Comparison of ENCODE assay signal across 10 cellular contexts in genomic region chr7:16739863-16740622, GRCh38. TPM values are rescaled to one million over a fixed set of nuclear protein-coding genes. Genes with fewer than 3 reads are reported as not detected.
A peak's percentile ranks its signal among the peaks of the same experiment; 100 is the strongest.
DNase-seq lines count a peak whose midpoint lies in the region; ATAC-seq, FAIRE-seq and TF ChIP-seq lines count a peak whose summit lies in the region.
"Had no signal": no experiment of that assay in that cellular context is flagged by ENCODE, and none has a peak within 500 bp of the region (broad histone marks: within the 10 kb centered on the region; RNA-seq: fewer than 3 reads in every experiment).

No MANE protein-coding gene starts in this region.

- H3K4me1 ChIP-seq in A673 (ENCODE audit: insufficient read depth, low read length, poor library complexity, severe bottlenecking) (peaks cover 17% of the 10 kb centered on the region), K562 (replicated peaks in 1 of 2; ENCODE audit: control insufficient read depth in 2 of 2, insufficient read depth in 2 of 2, low read length in 2 of 2) (peaks cover 31 to 47% of the 10 kb centered on the region in 2 experiments)

- TF ChIP-seq POLR2A in K562 (conservative IDR thresholded peaks at IDR 0.05): no peak

- H3K27ac ChIP-seq in A673 (ENCODE audit: low read depth, low read length, poor library complexity, severe bottlenecking): no peak overlapping the region
- H3K27ac ChIP-seq in K562 (ENCODE audit: extremely low read depth, low read depth, low read length): peak overlapping the region; percentile 77
- H3K27ac ChIP-seq: neutrophil, PC-9 had no signal

- POLR2A ChIA-PET in A673 (lab: Charles Lee; ENCODE audit: low non-redundant PET): interaction anchor here (0.6 kb wide), 1 partner anchor 318 kb away, joined by 5 read pairs; no protein-coding TSS in a partner anchor
- POLR2A ChIA-PET in K562 (lab: Yijun Ruan, JAX): interaction anchor here (0.8 to 1.0 kb wide), 3 partner anchors 15 to 58 kb away, joined by 3 read pairs; no protein-coding TSS in a partner anchor

- H3K4me3 ChIP-seq in A673 (ENCODE audit: low read depth, low read length, poor library complexity, severe bottlenecking) (no peak overlapping the region), K562 (no peak overlapping the region)
- H3K4me3 ChIP-seq: PC-9 had no signal

- no peaks in the 10 kb centered on the region for H4K20me1 ChIP-seq in K562 (replicated peaks; ENCODE audit: control insufficient read depth, insufficient read depth, low read length)

- no peak for TF ChIP-seq CTCF in A673 (conservative IDR thresholded peaks at IDR 0.05; ENCODE audit: low read depth, low read length)
- no peak for TF ChIP-seq CTCF in K562 (IDR thresholded peaks at IDR 0.05 in 2 of 3, conservative IDR thresholded peaks at IDR 0.05 in 1 of 3; ENCODE audit: insufficient read depth in 2 of 3, low read depth in 1 of 3, low read length in 3 of 3)
- no peak for TF ChIP-seq CTCF in GM10266 (IDR thresholded peaks at IDR 0.05; ENCODE audit: control insufficient read depth, insufficient read depth, low read depth, missing control alignments)

- no peaks in the 10 kb centered on the region for H3K9me1 ChIP-seq in K562 (ENCODE audit: control insufficient read depth, insufficient read depth, low read length)

- H3K79me2 ChIP-seq in K562 (ENCODE audit: control insufficient read depth, insufficient read depth, low read length): no peaks in the 10 kb centered on the region

- BruUV-seq in A673 (replicated peaks; lab: Mats Ljungman, UMichigan): no TSS peak
- no TSS peak for BruUV-seq in K562 (replicated peaks; lab: Mats Ljungman, UMichigan)

- peak; percentile 64 for DNase-seq in A673 (ENCODE audit: low spot score)
- peak; percentile 70 to 94 (median 82) for DNase-seq in K562 (ENCODE audit: extremely low read depth in 1 of 4, low spot score in 3 of 4)
- no peak for DNase-seq in left lobe of liver (ENCODE audit: low spot score)
- DNase-seq in G401 (ENCODE audit: low spot score): no peak
- no peak for DNase-seq in GM10266 (ENCODE audit: extremely low spot score)
- DNase-seq in DMS153 treated with DMSO at 0.1 percent for 48 hours (lab: John Stamatoyannopoulos, UW; ENCODE audit: unreplicated experiment): no peak

- H3K9ac ChIP-seq in K562 (ENCODE audit: insufficient read depth in 1 of 2, low read depth in 2 of 2, low read length in 2 of 2): peak overlapping the region in 1 of 2 experiments; percentile 51; a peak in 2 of 4 replicates

- ATAC-seq in HG03520 (IDR thresholded peaks at IDR 0.05; ENCODE audit: unreplicated experiment) (peak; percentile 53), K562 (peak; percentile 93), left lobe of liver (peak; percentile 62), GM19467 (IDR thresholded peaks at IDR 0.05; ENCODE audit: unreplicated experiment) (no peak)

- in situ Hi-C loops in K562 (cut with MboI) (no loop called here), G401 (cut with HindIII; ENCODE audit: low sequenced_read_pairs) (no loop called here)

- peak overlapping the region; percentile 16; the same call in 1 of the 2 replicates for H2AFZ ChIP-seq in K562 (ENCODE audit: low read depth, low read length)
- H2AFZ ChIP-seq: PC-9 had no signal

- TF ChIP-seq RAD21 in K562 (CRISPR knock-in tag; conservative IDR thresholded peaks at IDR 0.05 in 1 of 2, IDR thresholded peaks at IDR 0.05 in 1 of 2): peak; percentile 25 to 26; a peak in 1 of 4 replicates

- TF ChIP-seq EP300 in K562 (IDR thresholded peaks at IDR 0.05; ENCODE audit: low read length): peak; percentile 94

- 0 out of 2 replicates have a peak overlapping the region, but pooled peaks have one; percentile 22 for H3K4me2 ChIP-seq in K562 (ENCODE audit: insufficient read depth, low read length)
- H3K4me2 ChIP-seq: PC-9 had no signal

- CTCF ChIA-PET in A673 (lab: Charles Lee): no interaction called here
- CTCF ChIA-PET in K562 (lab: Yijun Ruan, JAX; ENCODE audit: low intra/inter-chr PET ratio): no interaction called here

- WGBS in K562 (ENCODE audit: insufficient coverage, low coverage, missing lambda C conversion rate): under 1% methylated on average over 6 of the region's 6 CpGs

- H3K36me3 ChIP-seq in A673 (ENCODE audit: insufficient read depth, low read length, poor library complexity, severe bottlenecking) (no peaks in the 10 kb centered on the region), K562 (ENCODE audit: control insufficient read depth, insufficient read depth, low read length) (no peaks in the 10 kb centered on the region)
- H3K36me3 ChIP-seq: neutrophil had no signal

- intact Hi-C loops in A673 (cut with micrococcal nuclease; ENCODE audit: unreplicated experiment): no loop called here
- intact Hi-C loops in K562 (cut with micrococcal nuclease): loop anchor here (1.0 to 5.0 kb wide), 2 partner anchors 18 to 78 kb away; no protein-coding TSS in a partner anchor

- H3K27me3 ChIP-seq in A673 (replicated peaks; ENCODE audit: insufficient read depth, low read depth, low read length, poor library complexity) (no peaks in the 10 kb centered on the region), K562 (ENCODE audit: control insufficient read depth in 2 of 2, insufficient read depth in 2 of 2, low read length in 2 of 2) (no peaks in the 10 kb centered on the region)
- H3K27me3 ChIP-seq: neutrophil had no signal

- peak; percentile 99 for FAIRE-seq in K562 (lab: Jason Lieb, UNC)

- H3K9me3 ChIP-seq in A673 (ENCODE audit: low read depth, low read length, poor library complexity, severe bottlenecking) (no peaks in the 10 kb centered on the region), K562 (replicated peaks; ENCODE audit: control insufficient read depth, insufficient read depth, low read depth, low read length) (no peaks in the 10 kb centered on the region)
- H3K9me3 ChIP-seq: neutrophil had no signal

TF ChIP-seq in K562, 482 proteins besides CTCF, POLR2A, EP300 and RAD21 (continues in another document):
- TF ChIP-seq POLR2AphosphoS5 (IDR thresholded peaks at IDR 0.05; ENCODE audit: control insufficient read depth, insufficient read depth, low read depth, low read length) (peak; percentile 97), FOXA3 (CRISPR knock-in tag; conservative IDR thresholded peaks at IDR 0.05 in 1 of 2, IDR thresholded peaks at IDR 0.05 in 1 of 2) (no peak; a peak in 1 of 4 replicates), SRSF7 (optimal IDR thresholded peaks at IDR 0.05; ENCODE audit: low read depth, low read length) (no peak), RBM25 (IDR thresholded peaks at IDR 0.05; ENCODE audit: low read depth, low read length, severe bottlenecking) (peak; percentile 37), RBM34 (IDR thresholded peaks at IDR 0.05; ENCODE audit: borderline replicate concordance, insufficient read depth, low read length) (no peak), TCF7 (IDR thresholded peaks at IDR 0.05; ENCODE audit: borderline replicate concordance) (peak; percentile 78; the same call in 1 of the 2 replicates), NR2C1 (IDR thresholded peaks at IDR 0.05) (no peak), NR2C1 (tag; IDR thresholded peaks at IDR 0.05) (peak; percentile 40; the same call in 1 of the 2 replicates), ZNF280B (CRISPR knock-in tag; IDR thresholded peaks at IDR 0.05) (no peak), HNRNPH1 (optimal IDR thresholded peaks at IDR 0.05; ENCODE audit: low read depth, low read length) (no peak), BDP1 (IDR thresholded peaks at IDR 0.05; ENCODE audit: insufficient read depth, insufficient read length) (no peak)

RNA-seq across cellular contexts. Expression of gene TSPAN13, which starts 13.5 kb away (rescaled TPM):
- total RNA-seq in A673 (2021) (157 and 159 TPM in 2 replicates), K562 (2014; rRNA removed) (12.8 and 16.6 TPM in 2 replicates), K562 (2014; rRNA removed; fragmentation: Illumina TruSeq; extraction: Trizol) (29.2 and 32.5 TPM in 2 replicates), K562 (2015; rRNA removed; fragmentation: Illumina TruSeq; extraction: Trizol) (14.3 and 16.4 TPM in 2 replicates), K562 (2021) (26.8 and 28.9 TPM in 2 replicates), left lobe of liver (41.3 TPM)
- total RNA-seq in K562 (2011; cell fraction: chromatin; rRNA removed; ENCODE audit: low replicate concordance): 20.7 and 45.9 TPM in 2 replicates
- 26.2 and 28.2 TPM in 2 replicates for total RNA-seq in K562 (2011; cell fraction: nucleolus; rRNA removed)
- 50.4 and 66.6 TPM in 2 replicates for total RNA-seq in K562 (2011; cell fraction: nucleoplasm; rRNA removed)
- polyA plus RNA-seq in K562 (2011; rRNA removed) (23.3 and 46.3 TPM in 2 replicates), K562 (2014; fragmentation: Illumina TruSeq; extraction: Trizol) (25.0 and 29.3 TPM in 2 replicates), K562 (2014; fragmentation: Nextera tagmentation; extraction: Ambion mirVana) (1 to 10 TPM; 7.8 to 9.8 TPM), K562 (2014; rRNA removed) (20.0 and 23.9 TPM in 2 replicates)
- polyA plus RNA-seq in K562 (2011; cell fraction: cytosol; rRNA removed): 14.2 and 22.5 TPM in 2 replicates
- 8.5 and 10.1 TPM in 2 replicates for polyA plus RNA-seq in K562 (2011; cell fraction: nucleus; rRNA removed)
- polyA plus RNA-seq in K562 (2012): 17.7 and 21.3 TPM in 2 replicates
- polyA minus RNA-seq in K562 (2011; rRNA and poly(A)+ RNA removed): 12.9 and 21.0 TPM in 2 replicates
- 8.0 and 14.1 TPM in 2 replicates for polyA minus RNA-seq in K562 (2011; cell fraction: cytosol; rRNA and poly(A)+ RNA removed)
- polyA minus RNA-seq in K562 (2011; cell fraction: nucleus; rRNA and poly(A)+ RNA removed): 3.5 and 5.3 TPM in 2 replicates
- total RNA-seq in G401 (2014; rRNA removed; shearing (Covaris generic)): not detected in 2 replicates

Comparison
In these comparisons a context has a peak if more than half of its experiments do, and no peak if none do; other contexts are left out.
1. DNase-seq: peak in A673 (single experiment) and K562 (4 of 4); none in left lobe of liver (single experiment), G401 (single experiment), GM10266 (single experiment) and DMS153 treated with DMSO at 0.1 percent for 48 hours (single experiment).
2. RNA of gene TSPAN13, which starts 13.5 kb away (total RNA-seq): 157 to 159 TPM in A673, 41.3 TPM in left lobe of liver (single experiment) and 12.8 to 66.6 TPM in K562; not detected in G401; every median in the first group is over 10 times any median in the second.